Comparison of ENCODE assay signal across 8 cellular contexts in the genomic region with DNA sequence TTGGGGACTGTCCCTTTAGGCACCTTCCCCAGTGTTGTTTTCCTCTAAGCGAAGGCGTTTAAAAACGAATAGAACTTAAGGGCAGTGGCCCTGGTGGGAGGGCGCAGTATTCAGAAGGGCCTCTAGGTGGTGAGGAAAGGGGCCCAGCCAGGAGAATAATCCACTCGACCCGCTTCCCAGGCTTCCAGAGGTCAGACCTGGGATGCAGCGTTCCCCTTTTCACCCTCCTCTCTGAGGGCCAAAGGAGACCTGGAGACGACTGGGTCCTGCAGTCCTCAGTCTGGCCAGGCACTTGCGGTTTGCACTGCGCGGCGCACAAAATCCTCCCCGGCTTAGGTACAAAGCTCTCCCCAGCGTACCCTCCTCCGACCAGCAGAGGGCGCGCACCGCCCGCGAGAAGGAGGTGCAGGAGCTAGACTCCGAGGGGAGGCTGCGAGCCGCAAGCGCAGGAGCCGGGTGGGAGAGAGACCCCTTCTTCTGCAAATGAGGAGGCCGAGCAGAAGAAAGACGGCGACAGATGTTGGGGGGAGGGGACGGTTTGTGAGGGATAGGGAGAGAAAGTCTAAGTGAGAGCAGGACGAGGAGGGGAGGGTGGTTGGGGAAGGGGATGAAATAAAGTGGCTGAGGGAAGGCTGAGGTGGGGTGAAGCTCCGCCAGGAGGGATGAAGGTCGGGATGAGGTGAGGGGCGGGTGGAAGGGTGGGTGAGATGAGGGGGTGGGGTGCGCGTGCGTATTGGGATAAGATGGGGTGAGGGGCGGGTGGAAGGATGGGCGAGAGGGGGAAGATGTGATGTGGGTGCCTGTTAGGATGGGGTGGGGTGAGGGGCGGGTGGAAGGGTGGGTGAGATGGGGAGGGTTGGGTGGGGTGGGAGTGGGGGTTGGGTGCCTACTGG. TPM values are rescaled to one million over a fixed set of nuclear protein-coding genes. Genes with fewer than 3 reads are reported as not detected.
DNase-seq lines count a peak whose midpoint lies in the region; ATAC-seq, FAIRE-seq and TF ChIP-seq lines count a peak whose summit lies in the region.

No MANE protein-coding gene starts in this region.

- H3K79me1 ChIP-seq in H1 (ENCODE audit: low read depth, low read length), result no peaks in the 10 kb centered on the region

- H4K20me1 ChIP-seq in H1 (replicated peaks in 1 of 2; ENCODE audit: control insufficient read depth in 1 of 2, insufficient read depth in 2 of 2, low read length in 2 of 2), result peaks cover 6 to 21% of the 10 kb centered on the region in 2 experiments

- POLR2A ChIA-PET in H1 (lab: Charles Lee; ENCODE audit: partially characterized antibody), result interaction anchor here (1.0 to 3.1 kb wide), 6 partner anchors 15 to 119 kb away, joined by 3 to 9 read pairs (median 6); a partner anchor contains a TSS

- H2BK20ac ChIP-seq in H1 (ENCODE audit: low read length), result no peak overlapping the region

- H3K56ac ChIP-seq in H1 (replicated peaks; ENCODE audit: insufficient read length, low read depth, low read length), result no peak overlapping the region

- H2BK15ac ChIP-seq in H1 (ENCODE audit: low read length), result no peak overlapping the region

- no peak overlapping the region for H4K91ac ChIP-seq in H1 (replicated peaks; ENCODE audit: insufficient read length, low read length)

- no peak overlapping the region for H2BK5ac ChIP-seq in H1 (ENCODE audit: low read depth, low read length)

- H4K8ac ChIP-seq in H1 (ENCODE audit: extremely low read depth, insufficient read depth, low read length), result no peak overlapping the region

- no peak overlapping the region for H3K14ac ChIP-seq in H1 (ENCODE audit: insufficient read length)

- FAIRE-seq in H1 (lab: Jason Lieb, UNC), result no peak

- H3K18ac ChIP-seq in H1 (ENCODE audit: extremely low read depth, low read length), result no peak overlapping the region; the same call in 1 of the 2 replicates

- no peaks in the 10 kb centered on the region for H3K79me2 ChIP-seq in H1 (ENCODE audit: control insufficient read depth in 1 of 2, insufficient read depth in 2 of 2, low read length in 2 of 2)

- H3K23ac ChIP-seq in H1 (ENCODE audit: insufficient read length), result no peak overlapping the region

- H3K27ac ChIP-seq in H1 (ENCODE audit: low read depth, low read length), result no peak overlapping the region

- H3K4me1 ChIP-seq in H1 (replicated peaks in 1 of 4; ENCODE audit: control insufficient read depth in 3 of 4, insufficient read depth in 4 of 4, low read length in 3 of 4), result peaks cover 0 to 25% (median 19%) of the 10 kb centered on the region in 4 experiments; a peak in 6 of 7 replicates

- no peaks in the 10 kb centered on the region for H3K9me3 ChIP-seq in H1 (ENCODE audit: insufficient read depth in 2 of 2, low read depth in 1 of 2, low read length in 1 of 2)

- H2BK120ac ChIP-seq in H1 (replicated peaks; ENCODE audit: low read depth, low read length), result no peak overlapping the region

- TF ChIP-seq RAD21 in H1 (IDR thresholded peaks at IDR 0.05 in 1 of 2, conservative IDR thresholded peaks at IDR 0.05 in 1 of 2; ENCODE audit: low read depth in 2 of 2, low read length in 2 of 2), result peak; percentile 79 to 83

- H3K9ac ChIP-seq in H1 (replicated peaks in 1 of 4; ENCODE audit: extremely low read depth in 1 of 4, low read depth in 3 of 4, low read length in 3 of 4), result no peak overlapping the region

- no peak overlapping the region for H2AFZ ChIP-seq in H1 (ENCODE audit: low read length)

- H3K23me2 ChIP-seq in H1 (ENCODE audit: low read depth, low read length), result peaks cover 6% of the 10 kb centered on the region; the same call in 1 of the 2 replicates

- TF ChIP-seq EP300 in H1 (IDR thresholded peaks at IDR 0.05; ENCODE audit: borderline replicate concordance in 1 of 2, low read depth in 2 of 2, low read length in 2 of 2), result no peak; a peak in 1 of 3 replicates

- H2AK5ac ChIP-seq in H1 (ENCODE audit: low read depth, low read length), result no peak overlapping the region

- peak in 2 of 3 experiments; percentile 94; a peak in 3 of 4 replicates for TF ChIP-seq CTCF in H1 (IDR thresholded peaks at IDR 0.05; ENCODE audit: control extremely low read depth in 1 of 3, insufficient read depth in 1 of 3, low read depth in 1 of 3, low read length in 3 of 3)

- peak; percentile 76 for DNase-seq in COR-L47 (lab: John Stamatoyannopoulos, UW)
- DNase-seq in HT-29 (ENCODE audit: low spot score), result peak; percentile 82
- peak; percentile 54 for DNase-seq in NK-92 treated with Interleukin-12 subunit alpha and Interleukin-12 subunit beta, amount 100 ng/mL, for 24 hours (lab: John Stamatoyannopoulos, UW)
- DNase-seq in activated CD8-positive, alpha-beta memory T cell treated with anti-CD3 and anti-CD28 coated beads for 48 hours (ENCODE audit: low read depth in 2 of 3, low spot score in 2 of 3), result peak; percentile 71 to 81 (median 75)
- DNase-seq in H1 (ENCODE audit: low read depth in 1 of 2, low spot score in 2 of 2), result peak in 1 of 2 experiments; percentile 97
- DNase-seq in midbrain (lab: John Stamatoyannopoulos, UW), result peak; percentile 76
- peak; percentile 59 to 70 for DNase-seq in stimulated activated CD8-positive, alpha-beta memory T cell treated with anti-CD3 and anti-CD28 coated beads, Interleukin-4, amount 100 ng/mL, for 1 hour (ENCODE audit: low read depth in 2 of 2, low spot score in 1 of 2)

- peak overlapping the region; percentile 11 to 63 for H3K4me2 ChIP-seq in H1 (ENCODE audit: insufficient read depth in 1 of 2, low read depth in 2 of 2, low read length in 2 of 2)

- H3K36me3 ChIP-seq in H1 (ENCODE audit: control insufficient read depth in 2 of 4, insufficient read depth in 4 of 4, low read length in 3 of 4), result peaks cover 0 to 7% (median 0%) of the 10 kb centered on the region in 4 experiments; a peak in 1 of 8 replicates

- peak overlapping the region in 2 of 4 experiments; percentile 12 to 48; a peak in 4 of 8 replicates for H3K4me3 ChIP-seq in H1 (ENCODE audit: extremely low read depth in 1 of 4, insufficient read depth in 2 of 4, low read depth in 3 of 4, low read length in 4 of 4)

- CTCF ChIA-PET in H1 (lab: Charles Lee; ENCODE audit: partially characterized antibody), result interaction anchor here (0.6 to 13.0 kb wide), 48 partner anchors 10 to 319 kb away, joined by 3 to 284 read pairs (median 6); a partner anchor contains a TSS

- H2BK12ac ChIP-seq in H1 (ENCODE audit: low read depth, low read length), result no peak overlapping the region

- no peak overlapping the region for H3K4ac ChIP-seq in H1 (replicated peaks; ENCODE audit: insufficient read length, low read depth, low read length)

- ATAC-seq in GM19468 (IDR thresholded peaks at IDR 0.05; ENCODE audit: extremely low read depth, unreplicated experiment), result peak; percentile 86

- peaks cover 54 to 95% (median 79%) of the 10 kb centered on the region in 4 experiments for H3K27me3 ChIP-seq in H1 (replicated peaks in 1 of 4; ENCODE audit: control insufficient read depth in 3 of 4, extremely low read depth in 1 of 4, insufficient read depth in 3 of 4, low read length in 3 of 4)

- H4K5ac ChIP-seq in H1 (ENCODE audit: insufficient read length, low read depth, low read length), result no peak overlapping the region

- no peak for TF ChIP-seq POLR2A in H1 (IDR thresholded peaks at IDR 0.05; ENCODE audit: control extremely low read depth in 1 of 2, low read depth in 2 of 2, low read length in 2 of 2)

- 4% methylated on average over 22 of the region's 39 CpGs; no CpG with 5 or more reads in 1 of the 2 experiments for WGBS in H1 (ENCODE audit: extremely low coverage in 1 of 2, insufficient coverage in 1 of 2, insufficient read length in 1 of 2, insufficient replicate concordance in 2 of 2, low coverage in 1 of 2, low lambda C conversion rate in 2 of 2, missing lambda C conversion rate in 1 of 2), 2 experiments

TF ChIP-seq in H1, 55 proteins besides CTCF, POLR2A, EP300 and RAD21 (continues in another document):
- peak; percentile 68 for TF ChIP-seq TAF7 (optimal IDR thresholded peaks at IDR 0.05; ENCODE audit: borderline replicate concordance, low read depth, low read length)
- TF ChIP-seq TBP (IDR thresholded peaks at IDR 0.05; ENCODE audit: low read depth, low read length), result peak; percentile 69

RNA-seq across cellular contexts. Expression of a gene that starts 4.9 kb away (rescaled TPM):
- total RNA-seq in HT-29 (2014; rRNA removed; shearing (Covaris generic)), result not detected in 2 replicates
- not detected in 2 replicates for total RNA-seq in H1 (2021; fragmentation: NEBNext Ultra II Directional; extraction: Animal tissue kit (Norgen Biotek cat#: 25700))
- not detected in 2 replicates for polyA plus RNA-seq in H1 (2011; rRNA removed)
- polyA plus RNA-seq in H1 (2011; cell fraction: cytosol; rRNA removed), result not detected
- polyA plus RNA-seq in H1 (2011; cell fraction: nucleus; rRNA removed), result not detected
- polyA plus RNA-seq in H1 (2012, experiment 1 of 2), result not detected in 4 replicates
- not detected for polyA plus RNA-seq in H1 (2012, experiment 2 of 2)
- polyA plus RNA-seq in H1 (2013, experiment 1 of 2), result not detected
- polyA plus RNA-seq in H1 (2013, experiment 2 of 2), result not detected
- not detected in 2 replicates for polyA minus RNA-seq in H1 (2011; rRNA and poly(A)+ RNA removed)
- not detected for polyA minus RNA-seq in H1 (2011; cell fraction: cytosol; rRNA and poly(A)+ RNA removed)
- not detected for polyA minus RNA-seq in H1 (2011; cell fraction: nucleus; rRNA and poly(A)+ RNA removed)

RNA-seq across cellular contexts. Expression of a gene that starts 13.1 kb away (rescaled TPM):
- total RNA-seq in HT-29 (2014; rRNA removed; shearing (Covaris generic)), result not detected in 2 replicates
- not detected in 2 replicates for total RNA-seq in H1 (2021; fragmentation: NEBNext Ultra II Directional; extraction: Animal tissue kit (Norgen Biotek cat#: 25700))
- not detected in 2 replicates for polyA plus RNA-seq in H1 (2011; rRNA removed)
- polyA plus RNA-seq in H1 (2011; cell fraction: cytosol; rRNA removed), result not detected
- polyA plus RNA-seq in H1 (2011; cell fraction: nucleus; rRNA removed), result not detected
- polyA plus RNA-seq in H1 (2012, experiment 1 of 2), result not detected in 4 replicates
- polyA plus RNA-seq in H1 (2012, experiment 2 of 2), result not detected
- polyA plus RNA-seq in H1 (2013, experiment 1 of 2), result not detected
- not detected for polyA plus RNA-seq in H1 (2013, experiment 2 of 2)
- not detected in 2 replicates for polyA minus RNA-seq in H1 (2011; rRNA and poly(A)+ RNA removed)
- polyA minus RNA-seq in H1 (2011; cell fraction: cytosol; rRNA and poly(A)+ RNA removed), result not detected
- not detected for polyA minus RNA-seq in H1 (2011; cell fraction: nucleus; rRNA and poly(A)+ RNA removed)

RNA-seq across cellular contexts. Expression of a gene that starts 20.6 kb away (rescaled TPM):
- total RNA-seq in HT-29 (2014; rRNA removed; shearing (Covaris generic)), result not detected in 2 replicates
- total RNA-seq in H1 (2021; fragmentation: NEBNext Ultra II Directional; extraction: Animal tissue kit (Norgen Biotek cat#: 25700)), result not detected in 2 replicates
- 0.14 TPM in 2 replicates for polyA plus RNA-seq in H1 (2011; rRNA removed)
- 0.09 TPM for polyA plus RNA-seq in H1 (2011; cell fraction: cytosol; rRNA removed)
- not detected for polyA plus RNA-seq in H1 (2011; cell fraction: nucleus; rRNA removed)
- polyA plus RNA-seq in H1 (2012, experiment 1 of 2), result 0.08 to 0.33 TPM (median 0.14 TPM) in 3 of 4 replicates, not detected in the other
- polyA plus RNA-seq in H1 (2012, experiment 2 of 2), result not detected
- polyA plus RNA-seq in H1 (2013, experiment 1 of 2), result 0.10 TPM
- 0.13 TPM for polyA plus RNA-seq in H1 (2013, experiment 2 of 2)
- 0.06 TPM in 1 of 2 replicates, not detected in the other for polyA minus RNA-seq in H1 (2011; rRNA and poly(A)+ RNA removed)
- polyA minus RNA-seq in H1 (2011; cell fraction: cytosol; rRNA and poly(A)+ RNA removed), result not detected
- polyA minus RNA-seq in H1 (2011; cell fraction: nucleus; rRNA and poly(A)+ RNA removed), result not detected
